ENCODE assay signal across 8 cellular contexts in genomic region chr6:42075159-42075838, GRCh38.
DNase-seq lines count a peak whose midpoint lies in the region; ATAC-seq and TF ChIP-seq lines count a peak whose summit lies in the region.

No MANE protein-coding gene starts in this region.

- no peak for ATAC-seq in GM21367 (IDR thresholded peaks at IDR 0.05; ENCODE audit: unreplicated experiment)

- peaks cover 25% of the 10 kb centered on the region for H3K36me3 ChIP-seq in GM06990 (ENCODE audit: control insufficient read depth, insufficient read depth, low read length)

- DNase-seq in GM06990 (ENCODE audit: extremely low read depth, insufficient read length), result no peak
- peak; percentile 27 for DNase-seq in NCI-H128 (lab: John Stamatoyannopoulos, UW; ENCODE audit: unreplicated experiment)
- DNase-seq in T-helper 2 cell, result peak in 4 of 5 experiments; percentile 4 to 45 (median 22)
- peak in 50 of 58 donors; percentile 2 to 76 (median 32) for DNase-seq in anterior cingulate cortex (lab: John Stamatoyannopoulos, UW)
- DNase-seq in hepatic stellate cell (ENCODE audit: low spot score), result peak; percentile 78
- peak; percentile 60 for DNase-seq in smooth muscle cell of the brain vasculature (ENCODE audit: low read depth, low spot score)
- no peak for DNase-seq in GF-D8 (lab: John Stamatoyannopoulos, UW)

- peak; percentile 77 for TF ChIP-seq CTCF in GM06990 (IDR thresholded peaks at IDR 0.05; ENCODE audit: insufficient read depth, low read length, poor library complexity, severe bottlenecking)

- H3K4me3 ChIP-seq in GM06990 (replicated peaks; ENCODE audit: low read depth, low read length), result no peak overlapping the region

- no peaks in the 10 kb centered on the region for H3K27me3 ChIP-seq in GM06990 (replicated peaks; ENCODE audit: control insufficient read depth, insufficient read depth, low read length)

Comparison
In these comparisons a context has a peak if more than half of its experiments do, and no peak if none do; other contexts are left out.
1. DNase-seq: peak in NCI-H128 (single experiment), T-helper 2 cell (4 of 5), anterior cingulate cortex (50 of 58), hepatic stellate cell (single experiment) and smooth muscle cell of the brain vasculature (single experiment); none in GM06990 (single experiment) and GF-D8 (single experiment).